In the genomic region with DNA sequence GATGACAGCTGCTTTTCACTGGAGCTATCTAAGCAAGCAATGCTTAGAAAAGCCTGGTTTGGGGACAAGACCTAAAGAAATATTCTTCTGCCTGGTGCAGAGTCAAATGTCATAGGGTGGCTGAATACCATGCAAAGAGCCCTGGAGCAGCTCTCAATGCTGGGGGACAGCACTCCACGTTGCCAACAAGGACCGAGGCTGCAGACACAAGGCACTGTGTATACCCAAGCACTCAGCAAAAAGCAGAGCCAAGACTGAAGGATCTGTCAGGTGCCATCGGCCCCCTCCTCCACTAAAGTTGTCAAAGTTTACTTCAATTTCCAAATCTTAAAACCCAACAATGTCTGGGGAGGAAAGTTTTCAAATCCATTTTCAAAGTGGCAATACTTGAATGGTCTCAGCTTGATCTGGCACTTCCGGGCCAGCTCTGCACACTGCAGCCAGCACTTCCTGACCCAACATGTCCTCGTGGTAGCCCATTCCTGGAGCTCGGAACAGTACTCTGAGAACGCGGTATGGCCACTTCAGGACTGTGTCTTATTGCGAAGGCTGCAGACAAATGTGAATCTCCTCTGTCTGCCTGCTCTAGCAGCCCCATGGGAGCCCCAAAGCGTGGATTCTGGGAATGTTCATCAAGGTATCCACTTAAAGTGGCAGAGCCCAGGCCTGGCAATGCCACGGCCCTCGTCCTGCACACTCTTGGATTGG, we compare ENCODE assay signal across 21 cellular contexts.
"Had no signal": no experiment of that assay in that cellular context is flagged by ENCODE, and none has a peak within 500 bp of the region (broad histone marks: within the 10 kb centered on the region; RNA-seq: fewer than 3 reads in every experiment).

No MANE protein-coding gene starts in this region.

- H3K27ac ChIP-seq: KMS-11, SJSA1 had no signal

- H3K4me1 ChIP-seq: SJSA1 had no signal

- H3K27me3 Mint-ChIP-seq: brain had no signal

- H3K9me3 ChIP-seq: SJSA1 had no signal

- ATAC-seq: activated CD4-positive, CD25-positive, alpha-beta regulatory T cell treated with anti-CD3 and anti-CD28 coated beads, Interleukin-2, amount 50 U/mL, for 24 hours; activated CD8-positive, alpha-beta T cell treated with anti-CD3 and anti-CD28 coated beads, Interleukin-2, amount 10 ng/mL, durations not matched to agents 7 days and 5 days; SK-N-SH treated with all-trans-retinoic acid at 6 μM for 48 hours had no signal

- DNase-seq: activated CD4-positive, alpha-beta T cell treated with anti-CD3 and anti-CD28 coated beads for 4 hours; activated CD8-positive, alpha-beta memory T cell treated with anti-CD3 and anti-CD28 coated beads, Interleukin-2, amount 50 U/mL, for 48 hours; activated CD8-positive, alpha-beta T cell treated with anti-CD3 and anti-CD28 coated beads, Interleukin-2, amount 10 ng/mL, durations not matched to agents 7 days and 5 days; activated gamma-delta T cell; activated naive CD4-positive, alpha-beta T cell treated with anti-CD3 and anti-CD28 coated beads for 36 hours; activated T-cell treated with anti-CD3 and anti-CD28 coated beads, Interleukin-2, amount 50 U/mL, for 1 hour; amygdala; NCI-H1092; NCI-H1417; NCI-H187; NCI-H2081; NCI-H446; NCI-H524; SHP77 had no signal

- H3K27ac Mint-ChIP-seq: activated CD8-positive, alpha-beta T cell treated with anti-CD3 and anti-CD28 coated beads, Interleukin-2, amount 10 ng/mL, durations not matched to agents 7 days and 5 days; activated naive CD4-positive, alpha-beta T cell treated with anti-CD3 and anti-CD28 coated beads for 36 hours; activated naive CD8-positive, alpha-beta T cell; T-helper 1 cell treated with Interleukin-12 subunit alpha and Interleukin-12 subunit beta and Interleukin-4 antibody, amounts not matched to agents 30 μg/mL and 1 μg/mL, for 36 hours had no signal

- H3K27me3 ChIP-seq: SJSA1 had no signal

- H3K36me3 Mint-ChIP-seq: activated naive CD8-positive, alpha-beta T cell had no signal

- H3K4me3 Mint-ChIP-seq: activated CD8-positive, alpha-beta T cell treated with anti-CD3 and anti-CD28 coated beads, Interleukin-2, amount 10 ng/mL, durations not matched to agents 7 days and 5 days; activated naive CD4-positive, alpha-beta T cell treated with anti-CD3 and anti-CD28 coated beads for 36 hours; activated naive CD8-positive, alpha-beta T cell; brain; T-helper 1 cell treated with Interleukin-12 subunit alpha and Interleukin-12 subunit beta and Interleukin-4 antibody, amounts not matched to agents 30 μg/mL and 1 μg/mL, for 36 hours had no signal

- H3K9me3 Mint-ChIP-seq: activated naive CD4-positive, alpha-beta T cell treated with anti-CD3 and anti-CD28 coated beads for 36 hours; T-helper 1 cell treated with Interleukin-12 subunit alpha and Interleukin-12 subunit beta and Interleukin-4 antibody, amounts not matched to agents 30 μg/mL and 1 μg/mL, for 36 hours had no signal

- H3K4me3 ChIP-seq: SJSA1 had no signal
